Comparison of ENCODE assay signal across 8 cellular contexts in genomic region chr3:141878812-141879211, GRCh38. TPM values are rescaled to one million over a fixed set of nuclear protein-coding genes. Genes with fewer than 3 reads are reported as not detected.
A peak's percentile ranks its signal among the peaks of the same experiment; 100 is the strongest.
DNase-seq lines count a peak whose midpoint lies in the region; ATAC-seq and TF ChIP-seq lines count a peak whose summit lies in the region.

No MANE protein-coding gene starts in this region.

- POLR2A ChIA-PET in activated CD4-positive, alpha-beta memory T cell treated with anti-CD3 and anti-CD28 coated beads for 36 hours (lab: Charles Lee) = interaction anchor here (1.3 to 4.3 kb wide), 2 partner anchors 15 to 140 kb away, joined by 6 to 56 read pairs; partner anchors contain the start of gene RNF7

- intact Hi-C loops in activated CD4-positive, alpha-beta memory T cell treated with anti-CD3 and anti-CD28 coated beads for 36 hours (cut with micrococcal nuclease) = loop anchor here (1.0 to 10.0 kb wide), 4 partner anchors 8 to 574 kb away; partner anchors contain the start of gene TFDP2
- intact Hi-C loops in prostate gland (cut with DNase I) = loop anchor here (5.0 kb wide), 1 partner anchor 82 kb away; no protein-coding TSS in a partner anchor

- H3K4me3 ChIP-seq in ACC112 (ENCODE audit: low read depth, low read length) (peak overlapping the region; percentile 99), GM12865 (ENCODE audit: low read depth, low read length) (peak overlapping the region; percentile 94), prostate gland (peak overlapping the region in 1 of 2 donors; percentile 95)

- TF ChIP-seq CTCF in GM12865 (IDR thresholded peaks at IDR 0.05; ENCODE audit: insufficient read depth, low read depth, low read length, missing control alignments) (no peak), prostate gland (IDR thresholded peaks at IDR 0.05) (no peak)

- CTCF ChIA-PET in activated CD4-positive, alpha-beta memory T cell treated with anti-CD3 and anti-CD28 coated beads for 36 hours (lab: Charles Lee) = interaction anchor here (4.5 kb wide), 1 partner anchor 34 kb away, joined by 49 read pairs; no protein-coding TSS in a partner anchor

- no peak overlapping the region for H3K27ac Mint-ChIP-seq in activated CD4-positive, alpha-beta memory T cell treated with anti-CD3 and anti-CD28 coated beads for 36 hours

- H3K27me3 ChIP-seq in ACC112 (ENCODE audit: insufficient read depth, low read length) (no peaks in the 10 kb centered on the region), prostate gland (replicated peaks; ENCODE audit: insufficient read depth) (no peaks in the 10 kb centered on the region)

- no peak for TF ChIP-seq POLR2A in prostate gland (IDR thresholded peaks at IDR 0.05)

- no peaks in the 10 kb centered on the region for H3K36me3 ChIP-seq in ACC112 (ENCODE audit: insufficient read depth, low read length)
- H3K36me3 ChIP-seq in prostate gland = no peaks in the 10 kb centered on the region

- peaks cover 29% of the 10 kb centered on the region for H3K36me3 Mint-ChIP-seq in activated CD4-positive, alpha-beta memory T cell treated with anti-CD3 and anti-CD28 coated beads for 36 hours

- H3K4me3 Mint-ChIP-seq in activated CD4-positive, alpha-beta memory T cell treated with anti-CD3 and anti-CD28 coated beads for 36 hours = peak overlapping the region; percentile 86

- H3K9me3 Mint-ChIP-seq in activated CD4-positive, alpha-beta memory T cell treated with anti-CD3 and anti-CD28 coated beads for 36 hours = no peaks in the 10 kb centered on the region

- no peaks in the 10 kb centered on the region for H3K27me3 Mint-ChIP-seq in activated CD4-positive, alpha-beta memory T cell treated with anti-CD3 and anti-CD28 coated beads for 36 hours

- H3K27ac ChIP-seq in ACC112 (ENCODE audit: low read depth, low read length) (no peak overlapping the region), prostate gland (no peak overlapping the region)

- no peak overlapping the region for H2AFZ ChIP-seq in ACC112 (ENCODE audit: low read length, unreplicated experiment)

- ATAC-seq in GM18511 (IDR thresholded peaks at IDR 0.05; ENCODE audit: unreplicated experiment) (no peak), HG03457 (IDR thresholded peaks at IDR 0.05; ENCODE audit: unreplicated experiment) (no peak)

- peaks cover 49% of the 10 kb centered on the region for H3K4me1 Mint-ChIP-seq in activated CD4-positive, alpha-beta memory T cell treated with anti-CD3 and anti-CD28 coated beads for 36 hours (ENCODE audit: low read depth)

- DNase-seq in GM12865 (ENCODE audit: low read depth) (no peak), glomerular visceral epithelial cell (ENCODE audit: extremely low spot score) (peak; percentile 18), prostate gland (ENCODE audit: low spot score) (no peak), NCI-H748 (lab: John Stamatoyannopoulos, UW; ENCODE audit: unreplicated experiment) (no peak)
- no peak for DNase-seq in activated CD4-positive, alpha-beta memory T cell treated with anti-CD3 and anti-CD28 coated beads for 36 hours

- 67% methylated on average over 2 of the region's 2 CpGs for WGBS in prostate gland

- H3K4me1 ChIP-seq in ACC112 (ENCODE audit: control insufficient read depth, insufficient read depth, low read length, unreplicated experiment) = peaks cover 7% of the 10 kb centered on the region
- H3K4me1 ChIP-seq in prostate gland (replicated peaks) = peaks cover 11% of the 10 kb centered on the region

- H3K9me3 ChIP-seq in prostate gland = no peaks in the 10 kb centered on the region

- H3K79me2 ChIP-seq in ACC112 (ENCODE audit: control insufficient read depth, insufficient read depth, low read length, unreplicated experiment) = peaks cover 61% of the 10 kb centered on the region

RNA-seq across cellular contexts. Expression of gene ATP1B3, which starts 2.4 kb away (rescaled TPM):
- 100 to 1,000 TPM; 143 to 145 TPM for total RNA-seq in activated CD4-positive, alpha-beta memory T cell treated with anti-CD3 and anti-CD28 coated beads for 36 hours
- 10 to 100 TPM; 47.7 to 51.2 TPM for total RNA-seq in prostate gland
